ENCODE assay signal across 8 cellular contexts in genomic region chrX:63784902-63785692, GRCh38. TPM values are rescaled to one million over a fixed set of nuclear protein-coding genes. Genes with fewer than 3 reads are reported as not detected.
DNase-seq lines count a peak whose midpoint lies in the region; ATAC-seq and TF ChIP-seq lines count a peak whose summit lies in the region.

ARHGEF9 (minus strand) TSS chrX:63785214; CDS start chrX:63785145, 69 bp downstream.

- H4K20me1 ChIP-seq in neural cell (ENCODE audit: insufficient read depth), result no peaks in the 10 kb centered on the region

- H3K36me3 Mint-ChIP-seq in activated CD8-positive, alpha-beta memory T cell treated with anti-CD3 and anti-CD28 coated beads, Interleukin-2, amount 10 ng/mL, durations not matched to agents 7 days and 5 days, result no peaks in the 10 kb centered on the region
- no peaks in the 10 kb centered on the region for H3K36me3 Mint-ChIP-seq in activated CD4-positive, alpha-beta memory T cell treated with anti-CD3 and anti-CD28 coated beads for 36 hours

- peak within 1 kb of the TSS; percentile 69 for H3K4me3 ChIP-seq in neural cell (ENCODE audit: low read length)

- no peaks in the 10 kb centered on the region for H3F3A ChIP-seq in neural cell (ENCODE audit: insufficient read depth, low read length, poor library complexity, severe bottlenecking)

- CTCF ChIA-PET in activated CD8-positive, alpha-beta memory T cell treated with anti-CD3 and anti-CD28 coated beads, Interleukin-2, amount 10 ng/mL, durations not matched to agents 7 days and 5 days (lab: Charles Lee), result no interaction called here
- CTCF ChIA-PET in activated CD4-positive, alpha-beta memory T cell treated with anti-CD3 and anti-CD28 coated beads for 36 hours (lab: Charles Lee), result no interaction called here

- H3K4me1 Mint-ChIP-seq in activated CD8-positive, alpha-beta memory T cell treated with anti-CD3 and anti-CD28 coated beads, Interleukin-2, amount 10 ng/mL, durations not matched to agents 7 days and 5 days, result no peaks in the 10 kb centered on the region
- H3K4me1 Mint-ChIP-seq in activated CD4-positive, alpha-beta memory T cell treated with anti-CD3 and anti-CD28 coated beads for 36 hours (ENCODE audit: low read depth), result no peaks in the 10 kb centered on the region

- POLR2A ChIA-PET in activated CD4-positive, alpha-beta memory T cell treated with anti-CD3 and anti-CD28 coated beads for 36 hours (lab: Charles Lee), result no interaction called here

- no peak within 1 kb of the TSS for H3K27ac Mint-ChIP-seq in activated CD8-positive, alpha-beta memory T cell treated with anti-CD3 and anti-CD28 coated beads, Interleukin-2, amount 10 ng/mL, durations not matched to agents 7 days and 5 days
- no peak within 1 kb of the TSS for H3K27ac Mint-ChIP-seq in activated CD4-positive, alpha-beta memory T cell treated with anti-CD3 and anti-CD28 coated beads for 36 hours

- DNase-seq in activated CD8-positive, alpha-beta memory T cell treated with anti-CD3 and anti-CD28 coated beads, Interleukin-2, amount 10 ng/mL, durations not matched to agents 7 days and 5 days, result no peak
- no peak for DNase-seq in activated CD8-positive, alpha-beta memory T cell treated with anti-CD3 and anti-CD28 coated beads, Interleukin-2, amount 50 U/mL, for 4 hours
- DNase-seq in activated CD4-positive, alpha-beta memory T cell treated with anti-CD3 and anti-CD28 coated beads for 36 hours, result peak; percentile 8
- DNase-seq in globus pallidus (ENCODE audit: low spot score), result peak; percentile 9
- DNase-seq in RKO (ENCODE audit: low spot score), result no peak
- DNase-seq in SW480 (ENCODE audit: low spot score), result no peak

- TF ChIP-seq RAD21 in neural cell (conservative IDR thresholded peaks at IDR 0.05), result no peak

- no peaks in the 10 kb centered on the region for H3K9me2 ChIP-seq in neural cell (ENCODE audit: insufficient read depth, low read length)

- H3K4me3 Mint-ChIP-seq in activated CD8-positive, alpha-beta memory T cell treated with anti-CD3 and anti-CD28 coated beads, Interleukin-2, amount 10 ng/mL, durations not matched to agents 7 days and 5 days, result peak within 1 kb of the TSS; percentile 7
- peak within 1 kb of the TSS; percentile 39 for H3K4me3 Mint-ChIP-seq in activated CD4-positive, alpha-beta memory T cell treated with anti-CD3 and anti-CD28 coated beads for 36 hours

- H3K27ac ChIP-seq in neural cell (ENCODE audit: low read length), result peak within 1 kb of the TSS; percentile 51

- H2AFZ ChIP-seq in neural cell (ENCODE audit: low read depth, low read length), result peak within 1 kb of the TSS; percentile 51

- H3K79me2 ChIP-seq in neural cell (replicated peaks; ENCODE audit: insufficient read depth, low read length), result no peaks in the 10 kb centered on the region

- intact Hi-C loops in activated CD4-positive, alpha-beta memory T cell treated with anti-CD3 and anti-CD28 coated beads for 36 hours (cut with micrococcal nuclease), result no loop called here

- TF ChIP-seq EP300 in neural cell (conservative IDR thresholded peaks at IDR 0.05; ENCODE audit: poor library complexity, severe bottlenecking), result no peak

- H3K9me3 Mint-ChIP-seq in activated CD8-positive, alpha-beta memory T cell treated with anti-CD3 and anti-CD28 coated beads, Interleukin-2, amount 10 ng/mL, durations not matched to agents 7 days and 5 days (ENCODE audit: low read depth), result no peaks in the 10 kb centered on the region
- no peaks in the 10 kb centered on the region for H3K9me3 Mint-ChIP-seq in activated CD4-positive, alpha-beta memory T cell treated with anti-CD3 and anti-CD28 coated beads for 36 hours

- H3K27me3 Mint-ChIP-seq in activated CD8-positive, alpha-beta memory T cell treated with anti-CD3 and anti-CD28 coated beads, Interleukin-2, amount 10 ng/mL, durations not matched to agents 7 days and 5 days, result peaks cover 4% of the 10 kb centered on the region
- peaks cover 3% of the 10 kb centered on the region for H3K27me3 Mint-ChIP-seq in activated CD4-positive, alpha-beta memory T cell treated with anti-CD3 and anti-CD28 coated beads for 36 hours

- H3K9me3 ChIP-seq in neural cell (ENCODE audit: low read length), result no peaks in the 10 kb centered on the region

- TF ChIP-seq CTCF in neural cell (IDR thresholded peaks at IDR 0.05; ENCODE audit: poor library complexity, severe bottlenecking), result no peak

- H3K36me3 ChIP-seq in neural cell (ENCODE audit: insufficient read depth, low read length), result no peaks in the 10 kb centered on the region

- H3K4me2 ChIP-seq in neural cell (ENCODE audit: low read length), result peak within 1 kb of the TSS; percentile 30

- peak within 1 kb of the TSS; percentile 72 for H3K9ac ChIP-seq in neural cell (ENCODE audit: low read length)

- no peaks in the 10 kb centered on the region for H3K27me3 ChIP-seq in neural cell (ENCODE audit: insufficient read depth, low read depth, low read length)

- ATAC-seq in activated CD8-positive, alpha-beta memory T cell treated with anti-CD3 and anti-CD28 coated beads, Interleukin-2, amount 10 ng/mL, durations not matched to agents 7 days and 5 days, result no peak
- no peak for ATAC-seq in HG03108 (IDR thresholded peaks at IDR 0.05; ENCODE audit: unreplicated experiment)

TF ChIP-seq in neural cell, 6 proteins besides CTCF, POLR2A, EP300 and RAD21:
- peak; percentile 11 for TF ChIP-seq TAF1 (IDR thresholded peaks at IDR 0.05; ENCODE audit: low read depth)
- no peak for TF ChIP-seq SMC3 (conservative IDR thresholded peaks at IDR 0.05; ENCODE audit: poor library complexity)
TF ChIP-seq in neural cell: peak in this region for 1.

RNA-seq across cellular contexts. Expression of gene ARHGEF9, which starts in this region (rescaled TPM):
- 10 to 100 TPM; 42.8 to 54.1 TPM for total RNA-seq in activated CD8-positive, alpha-beta memory T cell treated with anti-CD3 and anti-CD28 coated beads, Interleukin-2, amount 10 ng/mL, durations not matched to agents 7 days and 5 days
- total RNA-seq in activated CD4-positive, alpha-beta memory T cell treated with anti-CD3 and anti-CD28 coated beads for 36 hours, result 10 to 100 TPM; 17.2 to 17.7 TPM
- 71.9 and 73.5 TPM in 2 replicates for polyA plus RNA-seq in neural cell
- 134 and 153 TPM in 2 replicates for polyA minus RNA-seq in neural cell

Comparison
In these comparisons a context has a peak if more than half of its experiments do, and no peak if none do; other contexts are left out.
1. DNase-seq: peak in activated CD4-positive, alpha-beta memory T cell treated with anti-CD3 and anti-CD28 coated beads for 36 hours (single experiment) and globus pallidus (single experiment); none in activated CD8-positive, alpha-beta memory T cell treated with anti-CD3 and anti-CD28 coated beads, Interleukin-2, amount 10 ng/mL, durations not matched to agents 7 days and 5 days (single experiment), activated CD8-positive, alpha-beta memory T cell treated with anti-CD3 and anti-CD28 coated beads, Interleukin-2, amount 50 U/mL, for 4 hours (single experiment), RKO (single experiment) and SW480 (single experiment).